In the genomic region with DNA sequence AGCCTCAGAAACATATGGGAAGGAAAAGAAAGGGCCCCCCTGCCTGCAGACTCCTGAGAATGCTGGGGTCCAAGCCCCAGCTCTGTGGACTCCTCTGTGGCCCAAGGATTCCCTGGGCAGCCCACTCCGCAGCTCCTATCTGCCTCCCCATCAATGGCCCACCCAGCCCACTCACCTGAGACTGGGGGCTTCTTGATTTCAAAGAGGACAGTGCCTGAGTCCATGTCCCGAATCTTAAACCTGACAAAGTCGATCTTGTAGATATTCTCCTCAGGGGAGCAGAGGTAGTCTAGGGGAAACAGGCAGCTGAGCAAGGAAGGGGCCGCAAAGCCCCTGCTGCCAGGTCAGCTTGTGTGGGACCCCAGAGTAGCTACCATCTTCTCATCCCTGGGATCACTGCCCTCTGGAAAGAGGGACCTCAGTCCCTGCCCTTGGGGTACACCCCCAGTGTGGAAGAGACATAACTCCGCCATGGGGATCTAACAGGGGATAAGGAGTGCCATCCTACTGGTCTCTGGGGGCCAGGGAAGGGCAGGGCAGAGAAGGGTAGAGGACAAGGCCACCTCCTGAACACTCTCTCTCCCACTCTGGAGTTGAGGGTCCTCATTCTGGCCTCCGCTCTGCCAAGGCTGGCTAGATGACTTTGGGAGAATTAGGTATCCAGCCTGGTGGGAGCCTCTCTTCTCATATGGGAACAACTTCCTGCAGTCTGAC, we compare ENCODE assay signal across 10 cellular contexts. TPM values are rescaled to one million over a fixed set of nuclear protein-coding genes. Genes with fewer than 3 reads are reported as not detected.
DNase-seq lines count a peak whose midpoint lies in the region; ATAC-seq and TF ChIP-seq lines count a peak whose summit lies in the region.
"Had no signal": no experiment of that assay in that cellular context is flagged by ENCODE, and none has a peak within 500 bp of the region (broad histone marks: within the 10 kb centered on the region; RNA-seq: fewer than 3 reads in every experiment).

No MANE protein-coding gene starts in this region.

- H3K27me3 ChIP-seq in thymus (ENCODE audit: control insufficient read depth, insufficient read depth): no peaks in the 10 kb centered on the region
- H3K27me3 ChIP-seq: SJSA1 had no signal

- H3K4me1 ChIP-seq in thymus (ENCODE audit: control insufficient read depth, insufficient read depth, low read length): peaks cover 20% of the 10 kb centered on the region

- CTCF ChIA-PET in activated naive CD4-positive, alpha-beta T cell treated with anti-CD3 and anti-CD28 coated beads, Interleukin-2, amount 10 ng/mL, durations not matched to agents 7 days and 5 days (lab: Charles Lee): interaction anchor here (0.6 to 4.9 kb wide), 13 partner anchors 8 to 133 kb away, joined by 3 to 29 read pairs (median 4); a partner anchor contains a TSS
- CTCF ChIA-PET in activated B cell treated with CpG ODN at 0.5 μM for 24 hours (lab: Charles Lee): interaction anchor here (1.2 to 3.9 kb wide), 7 partner anchors 20 to 63 kb away, joined by 3 to 32 read pairs (median 4); a partner anchor contains a TSS

- H3K4me3 Mint-ChIP-seq in activated naive CD4-positive, alpha-beta T cell treated with anti-CD3 and anti-CD28 coated beads, Interleukin-2, amount 10 ng/mL, durations not matched to agents 7 days and 5 days: peak overlapping the region; percentile 31
- H3K4me3 Mint-ChIP-seq in activated B cell treated with CpG ODN at 0.5 μM for 24 hours (peak overlapping the region; percentile 97), endothelial cell (ENCODE audit: unreplicated experiment) (no peak overlapping the region)

- H3K36me3 ChIP-seq in thymus (ENCODE audit: control insufficient read depth, insufficient read depth): peaks cover 5% of the 10 kb centered on the region

- no peak overlapping the region for H3K4me3 ChIP-seq in thymus (ENCODE audit: low read length)
- H3K4me3 ChIP-seq: SJSA1 had no signal

- no peak for ATAC-seq in activated B cell treated with CpG ODN at 0.5 μM for 24 hours (ENCODE audit: low read depth)
- no peak for ATAC-seq in GM18873 (IDR thresholded peaks at IDR 0.05; ENCODE audit: low FRiP score, unreplicated experiment)

- no peak for DNase-seq in activated naive CD4-positive, alpha-beta T cell treated with anti-CD3 and anti-CD28 coated beads, Interleukin-2, amount 10 ng/mL, durations not matched to agents 7 days and 5 days
- no peak for DNase-seq in activated naive CD4-positive, alpha-beta T cell (lab: John Stamatoyannopoulos, UW)
- DNase-seq in activated B cell treated with CpG ODN at 0.5 μM for 24 hours (no peak), endothelial cell (ENCODE audit: low spot score) (no peak), RPMI8226 (no peak)
- DNase-seq in effector CD8-positive, alpha-beta T cell (lab: John Stamatoyannopoulos, UW): no peak

- no peaks in the 10 kb centered on the region for H3K9me3 ChIP-seq in thymus (ENCODE audit: control insufficient read depth)
- H3K9me3 ChIP-seq: SJSA1 had no signal

- peaks cover 16% of the 10 kb centered on the region for H3K36me3 Mint-ChIP-seq in activated naive CD4-positive, alpha-beta T cell treated with anti-CD3 and anti-CD28 coated beads, Interleukin-2, amount 10 ng/mL, durations not matched to agents 7 days and 5 days
- H3K36me3 Mint-ChIP-seq in activated B cell treated with CpG ODN at 0.5 μM for 24 hours (ENCODE audit: low read depth): peaks cover 58% of the 10 kb centered on the region
- H3K36me3 Mint-ChIP-seq in endothelial cell (ENCODE audit: low read depth, unreplicated experiment): peaks cover 9% of the 10 kb centered on the region

- WGBS in thymus: 93% methylated on average over 6 of the region's 6 CpGs

- peak overlapping the region; percentile 91 for H3K27ac Mint-ChIP-seq in activated naive CD4-positive, alpha-beta T cell treated with anti-CD3 and anti-CD28 coated beads, Interleukin-2, amount 10 ng/mL, durations not matched to agents 7 days and 5 days
- H3K27ac Mint-ChIP-seq in activated B cell treated with CpG ODN at 0.5 μM for 24 hours (peak overlapping the region; percentile 93), endothelial cell (ENCODE audit: unreplicated experiment) (no peak overlapping the region)

- intact Hi-C loops in activated B cell treated with CpG ODN at 0.5 μM for 24 hours (cut with micrococcal nuclease): loop anchor here (1.0 to 5.0 kb wide), 3 partner anchors 29 to 179 kb away; a partner anchor contains a TSS

- no peaks in the 10 kb centered on the region for H3K9me3 Mint-ChIP-seq in activated naive CD4-positive, alpha-beta T cell treated with anti-CD3 and anti-CD28 coated beads, Interleukin-2, amount 10 ng/mL, durations not matched to agents 7 days and 5 days
- H3K9me3 Mint-ChIP-seq in activated B cell treated with CpG ODN at 0.5 μM for 24 hours (no peaks in the 10 kb centered on the region), endothelial cell (ENCODE audit: unreplicated experiment) (no peaks in the 10 kb centered on the region)

- H3K4me1 Mint-ChIP-seq in activated naive CD4-positive, alpha-beta T cell treated with anti-CD3 and anti-CD28 coated beads, Interleukin-2, amount 10 ng/mL, durations not matched to agents 7 days and 5 days: peaks cover 53% of the 10 kb centered on the region
- H3K4me1 Mint-ChIP-seq in activated B cell treated with CpG ODN at 0.5 μM for 24 hours: peaks cover 88% of the 10 kb centered on the region
- peaks cover 29% of the 10 kb centered on the region for H3K4me1 Mint-ChIP-seq in endothelial cell (ENCODE audit: unreplicated experiment)

- peak overlapping the region; percentile 25 for H3K27ac ChIP-seq in thymus (ENCODE audit: low read depth)
- H3K27ac ChIP-seq: SJSA1 had no signal

- POLR2A ChIA-PET in activated B cell treated with CpG ODN at 0.5 μM for 24 hours (lab: Charles Lee): interaction anchor here (0.6 to 7.1 kb wide), 8 partner anchors 11 to 96 kb away, joined by 3 to 160 read pairs (median 16); a partner anchor contains a TSS

- TF ChIP-seq CTCF in activated B cell treated with CpG ODN at 0.5 μM for 24 hours (IDR thresholded peaks at IDR 0.05): peak; percentile 22
- peak; percentile 57 for TF ChIP-seq CTCF in endothelial cell (IDR thresholded peaks at IDR 0.05; ENCODE audit: unreplicated experiment)

- H3K27me3 Mint-ChIP-seq in activated naive CD4-positive, alpha-beta T cell treated with anti-CD3 and anti-CD28 coated beads, Interleukin-2, amount 10 ng/mL, durations not matched to agents 7 days and 5 days: no peaks in the 10 kb centered on the region
- H3K27me3 Mint-ChIP-seq in activated B cell treated with CpG ODN at 0.5 μM for 24 hours (no peaks in the 10 kb centered on the region), endothelial cell (ENCODE audit: unreplicated experiment) (peaks cover 6% of the 10 kb centered on the region)

RNA-seq across cellular contexts. Expression of a gene that starts 3.9 kb away (rescaled TPM):
- total RNA-seq in activated B cell treated with CpG ODN at 0.5 μM for 24 hours (426 and 437 TPM in 2 replicates), endothelial cell (ENCODE audit: unreplicated experiment) (47.2 TPM)
- polyA plus RNA-seq in thymus: 30.6 TPM

RNA-seq across cellular contexts. Expression of a gene that starts 22.8 kb away (rescaled TPM):
- total RNA-seq in activated B cell treated with CpG ODN at 0.5 μM for 24 hours: 86.4 and 92.2 TPM in 2 replicates
- total RNA-seq in endothelial cell (ENCODE audit: unreplicated experiment): 53.6 TPM
- 19.6 TPM for polyA plus RNA-seq in thymus

RNA-seq across cellular contexts. Expression of a gene that starts 28.1 kb away (rescaled TPM):
- total RNA-seq in activated B cell treated with CpG ODN at 0.5 μM for 24 hours: 73.4 and 75.0 TPM in 2 replicates
- 18.3 TPM for total RNA-seq in endothelial cell (ENCODE audit: unreplicated experiment)
- 10.6 TPM for polyA plus RNA-seq in thymus

RNA-seq across cellular contexts. Expression of a gene that starts 42.4 kb away (rescaled TPM):
- total RNA-seq in activated B cell treated with CpG ODN at 0.5 μM for 24 hours: not detected in 2 replicates
- total RNA-seq in endothelial cell (ENCODE audit: unreplicated experiment): not detected
- 6.5 TPM for polyA plus RNA-seq in thymus
- total RNA-seq: Daoy, SJSA1 had no signal

RNA-seq across cellular contexts. Expression of a gene that starts 50.3 kb away (rescaled TPM):
- 14.6 and 15.8 TPM in 2 replicates for total RNA-seq in activated B cell treated with CpG ODN at 0.5 μM for 24 hours
- 28.5 TPM for total RNA-seq in endothelial cell (ENCODE audit: unreplicated experiment)
- 19.4 TPM for polyA plus RNA-seq in thymus
